ENCODE assay signal across 1 cellular context in the genomic region with DNA sequence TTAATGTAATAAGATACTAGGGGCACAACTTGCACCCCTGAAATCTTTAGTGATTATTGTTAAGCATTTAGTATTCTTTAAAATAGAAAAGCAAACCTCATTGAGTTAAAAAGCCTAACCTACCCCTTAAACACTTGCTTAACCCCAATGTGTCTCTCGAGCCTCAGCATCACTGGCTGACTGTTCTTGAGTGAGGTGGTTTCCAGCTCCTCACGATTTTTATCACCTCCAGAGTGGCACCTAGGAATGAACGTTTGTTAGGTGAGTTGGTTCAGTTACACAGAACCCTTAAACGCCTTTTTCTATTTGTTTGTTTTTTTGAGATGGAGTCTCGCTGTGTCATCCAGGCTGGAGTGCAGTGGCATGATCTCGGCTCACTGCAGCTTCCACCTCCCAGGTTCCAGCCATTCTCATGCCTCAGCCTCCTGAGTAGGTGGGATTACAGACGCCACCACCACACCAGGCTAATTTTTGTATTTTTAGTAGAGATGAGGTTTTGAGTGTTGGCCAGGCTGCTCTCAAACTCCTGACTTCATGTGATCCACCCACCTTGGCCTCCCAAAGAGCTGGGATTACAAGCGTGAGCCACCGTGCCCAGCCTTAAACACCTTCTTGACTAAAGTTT.
TF ChIP-seq lines count a peak whose summit lies in the region.

No MANE protein-coding gene starts in this region.

TF ChIP-seq in WTC11, 78 proteins besides CTCF, POLR2A, EP300 and RAD21 (continued from another document):
- no peak for TF ChIP-seq AR (CRISPR knock-in tag; IDR thresholded peaks at IDR 0.05)
- TF ChIP-seq TEAD1 (CRISPR knock-in tag; IDR thresholded peaks at IDR 0.05), result no peak
- TF ChIP-seq HMGA2 (CRISPR knock-in tag; IDR thresholded peaks at IDR 0.05), result no peak
- TF ChIP-seq, protein P1, sequence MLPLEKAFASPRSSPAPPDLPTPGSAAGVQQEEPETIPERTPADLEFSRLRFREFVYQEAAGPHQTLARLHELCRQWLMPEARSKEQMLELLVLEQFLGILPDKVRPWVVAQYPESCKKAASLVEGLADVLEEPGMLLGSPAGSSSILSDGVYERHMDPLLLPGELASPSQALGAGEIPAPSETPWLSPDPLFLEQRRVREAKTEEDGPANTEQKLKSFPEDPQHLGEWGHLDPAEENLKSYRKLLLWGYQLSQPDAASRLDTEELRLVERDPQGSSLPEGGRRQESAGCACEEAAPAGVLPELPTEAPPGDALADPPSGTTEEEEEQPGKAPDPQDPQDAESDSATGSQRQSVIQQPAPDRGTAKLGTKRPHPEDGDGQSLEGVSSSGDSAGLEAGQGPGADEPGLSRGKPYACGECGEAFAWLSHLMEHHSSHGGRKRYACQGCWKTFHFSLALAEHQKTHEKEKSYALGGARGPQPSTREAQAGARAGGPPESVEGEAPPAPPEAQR (CRISPR knock-in tag; IDR thresholded peaks at IDR 0.05), result no peak
- TF ChIP-seq, protein P2, sequence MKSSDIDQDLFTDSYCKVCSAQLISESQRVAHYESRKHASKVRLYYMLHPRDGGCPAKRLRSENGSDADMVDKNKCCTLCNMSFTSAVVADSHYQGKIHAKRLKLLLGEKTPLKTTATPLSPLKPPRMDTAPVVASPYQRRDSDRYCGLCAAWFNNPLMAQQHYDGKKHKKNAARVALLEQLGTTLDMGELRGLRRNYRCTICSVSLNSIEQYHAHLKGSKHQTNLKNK (CRISPR knock-in tag; IDR thresholded peaks at IDR 0.05), result no peak
- TF ChIP-seq USF2 (CRISPR knock-in tag; IDR thresholded peaks at IDR 0.05), result no peak
